9 cellular contexts compared by ENCODE assay signal in the genomic region with DNA sequence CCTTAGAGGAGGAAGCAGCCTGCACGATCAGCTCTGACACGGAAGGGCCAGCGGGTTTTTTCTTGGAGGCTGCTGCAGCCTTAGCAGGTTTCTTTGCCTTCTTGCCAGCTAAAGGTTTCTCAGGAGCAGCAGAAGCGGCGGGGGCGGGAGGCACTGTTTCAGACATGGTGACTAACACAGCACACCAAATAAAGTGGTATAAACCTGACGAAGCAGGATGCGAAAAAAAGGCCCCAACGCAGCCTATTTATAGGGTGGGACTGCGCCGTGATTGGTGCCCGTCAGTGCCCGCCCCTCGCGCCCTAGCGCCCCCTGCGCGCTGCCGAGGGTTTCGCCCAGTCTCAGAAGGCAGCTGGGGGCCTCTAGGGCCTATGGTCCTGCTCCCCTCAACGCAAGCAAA. TPM values are rescaled to one million over a fixed set of nuclear protein-coding genes. Genes with fewer than 3 reads are reported as not detected.
DNase-seq lines count a peak whose midpoint lies in the region; FAIRE-seq lines count a peak whose summit lies in the region.
"Had no signal": no experiment of that assay in that cellular context is flagged by ENCODE, and none has a peak within 500 bp of the region (broad histone marks: within the 10 kb centered on the region; RNA-seq: fewer than 3 reads in every experiment).

No MANE protein-coding gene starts in this region.

- FAIRE-seq in GM19239 (lab: Jason Lieb, UNC): no peak
- FAIRE-seq: pancreas had no signal

- H3K4me3 ChIP-seq in CD8-positive, alpha-beta memory T cell (ENCODE audit: low read length): peak overlapping the region; percentile 27
- peak overlapping the region; percentile 72 for H3K4me3 ChIP-seq in iPS-18c (ENCODE audit: insufficient read depth, low read depth, low read length)

- H3K4me3 Mint-ChIP-seq in CD8-positive, alpha-beta memory T cell: peak overlapping the region; percentile 68 to 87 (median 76)

- H3K27ac Mint-ChIP-seq in CD8-positive, alpha-beta memory T cell: peak overlapping the region in 7 of 8 donors; percentile 33 to 90 (median 76)

- POLR2A ChIA-PET in CD8-positive, alpha-beta memory T cell (lab: Charles Lee): interaction anchor here (0.7 to 3.2 kb wide), 7 partner anchors 9 to 557 kb away, joined by 3 to 23 read pairs (median 5); a partner anchor contains a TSS

- H3K9me3 Mint-ChIP-seq in CD8-positive, alpha-beta memory T cell: peaks cover 0 to 12% (median 2%) of the 10 kb centered on the region in 5 donors

- no peaks in the 10 kb centered on the region for H3K36me3 ChIP-seq in CD8-positive, alpha-beta memory T cell (ENCODE audit: insufficient read depth, low read length)
- H3K36me3 ChIP-seq: pancreas had no signal

- CTCF ChIA-PET in CD8-positive, alpha-beta memory T cell (lab: Charles Lee): interaction anchor here (1.1 to 10.0 kb wide), 7 partner anchors 8 to 1875 kb away, joined by 3 to 88 read pairs (median 8); a partner anchor contains a TSS

- peaks cover 12% of the 10 kb centered on the region for H3K4me1 ChIP-seq in CD8-positive, alpha-beta memory T cell (ENCODE audit: insufficient read depth, low read length)

- peaks cover 28 to 33% (median 32%) of the 10 kb centered on the region in 3 donors for H3K4me1 Mint-ChIP-seq in CD8-positive, alpha-beta memory T cell

- peak; percentile 37 to 69 (median 66) for DNase-seq in CD8-positive, alpha-beta memory T cell
- DNase-seq in T-helper 22 cell (ENCODE audit: low read depth) (peak; percentile 24), astrocyte of the hippocampus (ENCODE audit: low read depth, low spot score) (peak; percentile 90), GM19239 (ENCODE audit: insufficient read length, low spot score) (no peak), NCI-H1092 (lab: John Stamatoyannopoulos, UW) (no peak), Kasumi-1 (lab: John Stamatoyannopoulos, UW) (no peak)
- peak; percentile 78 to 84 (median 83) for DNase-seq in stimulated activated CD4-positive, alpha-beta T cell treated with anti-CD3 and anti-CD28 coated beads, Interleukin-12 subunit alpha, Interleukin-12 subunit beta, amount 100 ng/mL, for 48 hours (ENCODE audit: low read depth in 2 of 3, low spot score in 1 of 3)

- peaks cover 3% of the 10 kb centered on the region for H3K9me3 ChIP-seq in CD8-positive, alpha-beta memory T cell (ENCODE audit: low read length)
- H3K9me3 ChIP-seq in iPS-18c (ENCODE audit: control insufficient read depth, insufficient read depth, low read length): no peaks in the 10 kb centered on the region
- H3K9me3 ChIP-seq: pancreas had no signal

- H3K36me3 Mint-ChIP-seq in CD8-positive, alpha-beta memory T cell: peaks cover 0 to 15% (median 0%) of the 10 kb centered on the region in 3 donors

- peaks cover 0 to 12% of the 10 kb centered on the region in 2 donors for H3K27me3 Mint-ChIP-seq in CD8-positive, alpha-beta memory T cell

- H3K27me3 ChIP-seq in CD8-positive, alpha-beta memory T cell (ENCODE audit: insufficient read depth, low read length, poor library complexity, severe bottlenecking): no peaks in the 10 kb centered on the region
- H3K27me3 ChIP-seq: pancreas had no signal

- H3K27ac ChIP-seq in CD8-positive, alpha-beta memory T cell (ENCODE audit: low read depth, low read length): no peak overlapping the region

RNA-seq across cellular contexts. Expression of gene TRIM38, which starts 55.0 kb away (rescaled TPM):
- total RNA-seq in CD8-positive, alpha-beta memory T cell: 10 to 100 TPM; 10.8 to 11.2 TPM
- polyA plus RNA-seq in CD8-positive, alpha-beta memory T cell: 10.1 TPM

Comparison
In these comparisons a context has a peak if more than half of its experiments do, and no peak if none do; other contexts are left out.
1. DNase-seq: peak in CD8-positive, alpha-beta memory T cell (5 of 5), T-helper 22 cell (single experiment), astrocyte of the hippocampus (single experiment) and stimulated activated CD4-positive, alpha-beta T cell treated with anti-CD3 and anti-CD28 coated beads, Interleukin-12 subunit alpha, Interleukin-12 subunit beta, amount 100 ng/mL, for 48 hours (3 of 3); none in GM19239 (single experiment), NCI-H1092 (single experiment) and Kasumi-1 (0 of 2).